18 cellular contexts compared by ENCODE assay signal in the genomic region with DNA sequence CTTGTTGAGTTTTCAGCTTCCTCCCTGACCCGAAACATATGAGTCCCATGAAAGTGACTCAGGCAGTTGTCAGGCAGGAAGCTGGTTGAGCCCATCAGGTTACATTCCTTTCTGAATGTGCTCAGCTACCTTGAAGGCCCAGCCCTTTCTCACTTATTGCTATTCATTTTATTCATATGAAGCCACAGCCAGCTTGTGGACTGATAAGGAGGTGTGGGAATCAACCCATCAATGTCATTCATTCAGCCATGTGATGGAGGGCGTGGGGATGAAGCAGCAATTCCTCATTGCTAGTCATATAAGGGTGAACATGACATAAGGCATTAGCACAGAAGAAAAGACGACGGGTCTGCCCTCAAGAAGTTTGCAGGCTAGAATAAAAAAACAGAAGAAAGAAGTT. TPM values are rescaled to one million over a fixed set of nuclear protein-coding genes. Genes with fewer than 3 reads are reported as not detected.
DNase-seq lines count a peak whose midpoint lies in the region; ATAC-seq and TF ChIP-seq lines count a peak whose summit lies in the region.
"Had no signal": no experiment of that assay in that cellular context is flagged by ENCODE, and none has a peak within 500 bp of the region (broad histone marks: within the 10 kb centered on the region; RNA-seq: fewer than 3 reads in every experiment).

No MANE protein-coding gene starts in this region.

- POLR2A ChIA-PET in T-cell (lab: Charles Lee), result no interaction called here

- H3K27me3 Mint-ChIP-seq in Calu3 (ENCODE audit: unreplicated experiment) (no peaks in the 10 kb centered on the region), T-cell (peaks cover 15 to 16% of the 10 kb centered on the region in 2 donors)

- no TSS peak for BruUV-seq in Calu3 (replicated peaks; lab: Mats Ljungman, UMichigan)

- ATAC-seq in T-cell (replicated peaks in 1 of 4) (no peak), HG03095 (IDR thresholded peaks at IDR 0.05; ENCODE audit: unreplicated experiment) (no peak)
- ATAC-seq: gastrocnemius medialis; left lobe of liver; natural killer cell treated with Interleukin-12 subunit alpha and Interleukin-12 subunit beta and Interleukin-15 and Interleukin-18, amount 100 ng/mL, for 72 hours; T-helper 17 cell had no signal

- H3K36me3 Mint-ChIP-seq in Calu3 (ENCODE audit: insufficient read depth, unreplicated experiment) (peaks cover 15% of the 10 kb centered on the region), T-cell (no peaks in the 10 kb centered on the region)
- H3K36me3 Mint-ChIP-seq: natural killer cell treated with Interleukin-12 subunit alpha and Interleukin-12 subunit beta and Interleukin-15 and Interleukin-18, amount 100 ng/mL, for 72 hours had no signal

- peak overlapping the region; percentile 83 for H3K27ac Mint-ChIP-seq in Calu3 (ENCODE audit: unreplicated experiment)
- H3K27ac Mint-ChIP-seq in T-cell, result no peak overlapping the region
- H3K27ac Mint-ChIP-seq: activated naive CD8-positive, alpha-beta T cell treated with anti-CD3 and anti-CD28 coated beads, Interleukin-2, amount 10 ng/mL, durations not matched to agents 7 days and 5 days; natural killer cell treated with Interleukin-12 subunit alpha and Interleukin-12 subunit beta and Interleukin-15 and Interleukin-18, amount 100 ng/mL, for 72 hours; T-helper 17 cell had no signal

- CTCF ChIA-PET in Calu3 (lab: Charles Lee) (interaction anchor here (0.8 to 1.3 kb wide), 3 partner anchors 10 to 17 kb away, joined by 3 to 22 read pairs (median 3); no protein-coding TSS in a partner anchor), T-cell (lab: Charles Lee) (no interaction called here)

- TF ChIP-seq CTCF in Calu3 (IDR thresholded peaks at IDR 0.05; ENCODE audit: unreplicated experiment), result no peak

- peak; percentile 73 for DNase-seq in Calu3
- peak; percentile 17 for DNase-seq in HK-2 (ENCODE audit: unreplicated experiment)
- peak; percentile 36 for DNase-seq in amniotic epithelial cell (ENCODE audit: low read depth)
- peak; percentile 39 for DNase-seq in iPS-NIHi7 (ENCODE audit: extremely low spot score)
- DNase-seq in T-cell, result no peak
- no peak for DNase-seq in GF-D8 (lab: John Stamatoyannopoulos, UW)
- DNase-seq in SKM-1 treated with dmso at 0.1 percent for 144 hours (lab: John Stamatoyannopoulos, UW; ENCODE audit: unreplicated experiment), result no peak
- DNase-seq: activated CD8-positive, alpha-beta memory T cell treated with anti-CD3 and anti-CD28 coated beads for 24 hours; activated naive CD8-positive, alpha-beta T cell treated with anti-CD3 and anti-CD28 coated beads, Interleukin-2, amount 10 ng/mL, durations not matched to agents 7 days and 5 days; cortex of kidney; gastrocnemius medialis; stomach; T-helper 17 cell had no signal

- H3K4me1 Mint-ChIP-seq in Calu3 (ENCODE audit: low read depth, unreplicated experiment) (peaks cover 24% of the 10 kb centered on the region), T-cell (peaks cover 11 to 14% (median 11%) of the 10 kb centered on the region in 3 donors)

- H3K4me3 Mint-ChIP-seq in Calu3 (ENCODE audit: low read depth, unreplicated experiment) (no peak overlapping the region), T-cell (no peak overlapping the region)
- H3K4me3 Mint-ChIP-seq: activated naive CD8-positive, alpha-beta T cell treated with anti-CD3 and anti-CD28 coated beads, Interleukin-2, amount 10 ng/mL, durations not matched to agents 7 days and 5 days; natural killer cell treated with Interleukin-12 subunit alpha and Interleukin-12 subunit beta and Interleukin-15 and Interleukin-18, amount 100 ng/mL, for 72 hours; T-helper 17 cell had no signal

- intact Hi-C loops in Calu3 (cut with micrococcal nuclease; ENCODE audit: unreplicated experiment), result no loop called here

- no peaks in the 10 kb centered on the region for H3K9me3 Mint-ChIP-seq in Calu3 (ENCODE audit: low read depth, unreplicated experiment)
- no peaks in the 10 kb centered on the region for H3K9me3 Mint-ChIP-seq in T-cell
- H3K9me3 Mint-ChIP-seq: activated naive CD8-positive, alpha-beta T cell treated with anti-CD3 and anti-CD28 coated beads, Interleukin-2, amount 10 ng/mL, durations not matched to agents 7 days and 5 days had no signal

RNA-seq across cellular contexts. Expression of gene VPS4B, which starts 5.3 kb away (rescaled TPM):
- total RNA-seq in Calu3 (2022) (83.3 and 83.9 TPM in 2 replicates), T-cell (10 to 100 TPM; 64.2 to 88.7 (median 77.6) TPM)

RNA-seq across cellular contexts. Expression of gene SERPINB5, which starts 49.2 kb away (rescaled TPM):
- 34.0 and 34.1 TPM in 2 replicates for total RNA-seq in Calu3 (2022)
- total RNA-seq in T-cell, result not detected
- total RNA-seq: activated naive CD8-positive, alpha-beta T cell treated with anti-CD3 and anti-CD28 coated beads, Interleukin-2, amount 10 ng/mL, durations not matched to agents 7 days and 5 days; gastrocnemius medialis; left lobe of liver; LHCN-M2; natural killer cell treated with Interleukin-12 subunit alpha and Interleukin-12 subunit beta and Interleukin-15 and Interleukin-18, amount 100 ng/mL, for 72 hours; right atrium auricular region; T-helper 17 cell had no signal

Comparison
In these comparisons a context has a peak if more than half of its experiments do, and no peak if none do; other contexts are left out.
1. DNase-seq: peak in Calu3 (single experiment), HK-2 (single experiment), amniotic epithelial cell (single experiment) and iPS-NIHi7 (single experiment); none in T-cell (0 of 34), GF-D8 (single experiment) and SKM-1 treated with dmso at 0.1 percent for 144 hours (single experiment).
2. RNA of gene SERPINB5, which starts 49.2 kb away (total RNA-seq): 34.0 to 34.1 TPM in Calu3; not detected in T-cell; every median in the first group is over 10 times any median in the second.